9 cellular contexts compared by ENCODE assay signal in the genomic region with DNA sequence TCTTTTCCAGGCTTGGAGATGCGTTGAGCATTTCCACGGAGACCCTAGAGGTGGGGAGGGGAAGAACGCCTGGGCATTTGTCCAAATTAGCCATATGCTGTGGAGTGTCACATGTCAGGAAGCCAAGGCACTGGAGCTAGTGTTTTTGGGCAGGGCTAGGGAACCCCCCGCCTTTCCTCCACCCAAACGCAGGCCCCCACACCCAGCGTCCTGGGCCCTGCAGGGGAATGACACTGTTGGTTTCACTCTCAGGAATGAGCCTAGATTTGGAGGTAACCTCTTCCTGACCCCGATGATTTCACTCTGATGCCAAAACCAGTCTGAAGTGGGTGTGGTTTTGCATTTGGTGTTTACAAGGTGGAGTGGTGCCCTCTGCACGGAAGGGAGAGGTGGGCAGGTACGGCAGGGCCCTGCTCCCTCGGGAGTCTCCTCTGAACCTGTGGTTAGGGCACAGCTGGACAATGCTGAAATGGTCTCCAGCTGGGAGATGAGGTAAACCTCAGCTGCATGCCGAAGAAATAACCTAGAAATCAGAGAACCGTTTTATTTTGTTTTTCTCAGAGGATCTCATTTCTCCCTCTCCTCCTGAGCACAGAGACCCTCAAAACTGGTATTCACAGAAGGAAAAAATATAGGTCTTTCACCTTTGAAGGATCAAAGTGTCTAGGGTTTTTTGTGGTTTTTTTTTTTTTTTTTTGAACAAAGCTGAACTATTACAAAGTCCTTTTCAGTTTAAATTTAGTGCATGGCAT. TPM values are rescaled to one million over a fixed set of nuclear protein-coding genes. Genes with fewer than 3 reads are reported as not detected.
DNase-seq lines count a peak whose midpoint lies in the region; ATAC-seq and TF ChIP-seq lines count a peak whose summit lies in the region.
"Had no signal": no experiment of that assay in that cellular context is flagged by ENCODE, and none has a peak within 500 bp of the region (broad histone marks: within the 10 kb centered on the region; RNA-seq: fewer than 3 reads in every experiment).

No MANE protein-coding gene starts in this region.

- peak; percentile 46 for ATAC-seq in HG02870 (IDR thresholded peaks at IDR 0.05; ENCODE audit: unreplicated experiment)

- no peak overlapping the region for H3K4me3 ChIP-seq in cardiac fibroblast (replicated peaks in 1 of 2; ENCODE audit: low read depth in 2 of 2, low read length in 2 of 2)

- TF ChIP-seq CTCF in cardiac fibroblast (IDR thresholded peaks at IDR 0.05; ENCODE audit: low read depth, low read length) (peak; percentile 14), osteocyte (IDR thresholded peaks at IDR 0.05) (peak; percentile 23)

- H3K4me1 Mint-ChIP-seq in osteocyte (ENCODE audit: unreplicated experiment), result peaks cover 57% of the 10 kb centered on the region

- H3K4me3 Mint-ChIP-seq in osteocyte (ENCODE audit: unreplicated experiment), result peak overlapping the region; percentile 38
- H3K4me3 Mint-ChIP-seq: activated B cell treated with CpG ODN at 0.5 μM for 24 hours had no signal

- peak; percentile 4 to 6 for DNase-seq in activated CD4-positive, alpha-beta T cell treated with anti-CD3 and anti-CD28 coated beads for 4 hours
- DNase-seq in activated CD4-positive, alpha-beta T cell treated with anti-CD3 and anti-CD28 coated beads, Interleukin-2, amount 50 U/mL, for 4 hours, result no peak
- DNase-seq in NCI-H748 treated with DMSO at 0.1 percent for 48 hours (lab: John Stamatoyannopoulos, UW) (peak; percentile 26), cardiac fibroblast (ENCODE audit: low read depth in 2 of 2) (peak; percentile 39 to 54), osteocyte (ENCODE audit: extremely low spot score, unreplicated experiment) (no peak), NCI-H1436 treated with DMSO at 0.1 percent for 48 hours (lab: John Stamatoyannopoulos, UW) (no peak), mesenteric fat pad (ENCODE audit: low spot score) (no peak)
- DNase-seq: activated B cell treated with CpG ODN at 0.5 μM for 24 hours had no signal

- H3K27ac Mint-ChIP-seq in osteocyte (ENCODE audit: unreplicated experiment), result peak overlapping the region; percentile 88
- H3K27ac Mint-ChIP-seq: activated B cell treated with CpG ODN at 0.5 μM for 24 hours had no signal

- H3K36me3 Mint-ChIP-seq in osteocyte (ENCODE audit: unreplicated experiment), result peaks cover 15% of the 10 kb centered on the region

- H3K9me3 Mint-ChIP-seq in osteocyte (ENCODE audit: unreplicated experiment), result no peaks in the 10 kb centered on the region
- H3K9me3 Mint-ChIP-seq: activated B cell treated with CpG ODN at 0.5 μM for 24 hours had no signal

- no peaks in the 10 kb centered on the region for H3K27me3 Mint-ChIP-seq in osteocyte (ENCODE audit: unreplicated experiment)
- H3K27me3 Mint-ChIP-seq: activated B cell treated with CpG ODN at 0.5 μM for 24 hours had no signal

RNA-seq across cellular contexts. Expression of gene MTHFD1L, which starts 29.6 kb away (rescaled TPM):
- total RNA-seq in osteocyte (63.2 and 67.0 TPM in 2 replicates), mesenteric fat pad (30.2 TPM)

Comparison
In these comparisons a context has a peak if more than half of its experiments do, and no peak if none do; other contexts are left out.
1. DNase-seq: peak in activated CD4-positive, alpha-beta T cell treated with anti-CD3 and anti-CD28 coated beads for 4 hours (2 of 2), NCI-H748 treated with DMSO at 0.1 percent for 48 hours (single experiment) and cardiac fibroblast (2 of 2); none in activated CD4-positive, alpha-beta T cell treated with anti-CD3 and anti-CD28 coated beads, Interleukin-2, amount 50 U/mL, for 4 hours (0 of 2), osteocyte (single experiment), NCI-H1436 treated with DMSO at 0.1 percent for 48 hours (single experiment) and mesenteric fat pad (single experiment).